ENCODE assay signal across 8 cellular contexts in genomic region chr10:59907918-59908807, GRCh38. TPM values are rescaled to one million over a fixed set of nuclear protein-coding genes. Genes with fewer than 3 reads are reported as not detected.
DNase-seq lines count a peak whose midpoint lies in the region; ATAC-seq and TF ChIP-seq lines count a peak whose summit lies in the region.

No MANE protein-coding gene starts in this region.

- H3K27ac Mint-ChIP-seq in CD4-positive, alpha-beta T cell: peak overlapping the region; percentile 89
- peak overlapping the region; percentile 95 for H3K27ac Mint-ChIP-seq in activated B cell treated with CpG ODN at 0.5 μM for 24 hours

- H3K27me3 ChIP-seq in CD4-positive, alpha-beta T cell (ENCODE audit: control insufficient read depth, insufficient read depth, low read length): no peaks in the 10 kb centered on the region
- H3K27me3 ChIP-seq in KMS-11 (ENCODE audit: insufficient read depth, low read depth) (no peaks in the 10 kb centered on the region), ectodermal cell (ENCODE audit: control insufficient read depth, insufficient read depth, low read length, poor library complexity, severe bottlenecking) (no peaks in the 10 kb centered on the region), lung (ENCODE audit: control insufficient read depth, insufficient read depth) (no peaks in the 10 kb centered on the region)

- TF ChIP-seq CTCF in CD4-positive, alpha-beta T cell (IDR thresholded peaks at IDR 0.05): no peak
- TF ChIP-seq CTCF in KMS-11 (conservative IDR thresholded peaks at IDR 0.05; ENCODE audit: low read depth, low read length) (no peak), activated B cell treated with CpG ODN at 0.5 μM for 24 hours (IDR thresholded peaks at IDR 0.05) (no peak), lung (IDR thresholded peaks at IDR 0.05; ENCODE audit: control extremely low read depth, extremely low read depth) (no peak)

- intact Hi-C loops in CD4-positive, alpha-beta T cell (cut with DNase I, micrococcal nuclease): loop anchor here (1.0 to 10.0 kb wide), 7 partner anchors 41 to 1987 kb away; partner anchors contain the start of genes CDK1 (in 2 of the 2), CISD1 (in 1 of the 2) and IPMK (in 1 of the 2)
- intact Hi-C loops in activated B cell treated with CpG ODN at 0.5 μM for 24 hours (cut with micrococcal nuclease): loop anchor here (1.0 to 10.0 kb wide), 13 partner anchors 63 to 1641 kb away; partner anchors contain the start of genes CDK1, IPMK, SLC16A9 and TFAM

- no peaks in the 10 kb centered on the region for H3K9me3 ChIP-seq in CD4-positive, alpha-beta T cell (ENCODE audit: control insufficient read depth, low read length)
- no peaks in the 10 kb centered on the region for H3K9me3 ChIP-seq in ectodermal cell (ENCODE audit: control insufficient read depth, low read length)
- no peaks in the 10 kb centered on the region for H3K9me3 ChIP-seq in lung (ENCODE audit: control insufficient read depth in 2 of 2, insufficient read depth in 1 of 2, low read length in 1 of 2)

- no peak for ATAC-seq in CD4-positive, alpha-beta T cell (ENCODE audit: poor library complexity)
- ATAC-seq in GM19452 (IDR thresholded peaks at IDR 0.05; ENCODE audit: unreplicated experiment): peak; percentile 19
- ATAC-seq in activated B cell treated with CpG ODN at 0.5 μM for 24 hours (ENCODE audit: low read depth): no peak
- ATAC-seq in lung (ENCODE audit: insufficient read depth, low FRiP score): no peak
- ATAC-seq in GM18520 (IDR thresholded peaks at IDR 0.05; ENCODE audit: unreplicated experiment): no peak

- H3K79me2 ChIP-seq in KMS-11 (ENCODE audit: insufficient read depth, low read depth): peaks cover 28% of the 10 kb centered on the region; the same call in 1 of the 2 replicates

- 0 out of 2 replicates have a peak, but pooled peaks cover 3% of the 10 kb centered on the region for H4K20me1 ChIP-seq in KMS-11 (ENCODE audit: insufficient read depth)

- peaks cover 49% of the 10 kb centered on the region for H3K4me1 Mint-ChIP-seq in CD4-positive, alpha-beta T cell (ENCODE audit: low read depth)
- H3K4me1 Mint-ChIP-seq in activated B cell treated with CpG ODN at 0.5 μM for 24 hours: peaks cover 47% of the 10 kb centered on the region

- H3K36me3 ChIP-seq in KMS-11 (ENCODE audit: insufficient read depth) (no peaks in the 10 kb centered on the region), ectodermal cell (ENCODE audit: control insufficient read depth, insufficient read depth, low read length) (no peaks in the 10 kb centered on the region), lung (ENCODE audit: control insufficient read depth in 2 of 2, insufficient read depth in 2 of 2, low read length in 2 of 2) (no peaks in the 10 kb centered on the region)

- no peaks in the 10 kb centered on the region for H3K9me3 Mint-ChIP-seq in CD4-positive, alpha-beta T cell
- no peaks in the 10 kb centered on the region for H3K9me3 Mint-ChIP-seq in activated B cell treated with CpG ODN at 0.5 μM for 24 hours

- WGBS in ectodermal cell, 2 experiments: 5 to 7% methylated on average over 9 of the region's 9 CpGs
- 6 to 8% methylated on average over 9 of the region's 9 CpGs for WGBS in lung, 2 donors

- peak overlapping the region; percentile 81 for H3K9ac ChIP-seq in KMS-11

- H3K4me1 ChIP-seq in KMS-11 (ENCODE audit: low read depth, poor library complexity, severe bottlenecking) (peaks cover 30% of the 10 kb centered on the region), ectodermal cell (ENCODE audit: control insufficient read depth, insufficient read depth, low read length) (peaks cover 30% of the 10 kb centered on the region), lung (ENCODE audit: control insufficient read depth in 2 of 2, insufficient read depth in 2 of 2, low read length in 2 of 2) (peaks cover 11 to 12% of the 10 kb centered on the region in 2 donors)

- peak overlapping the region; percentile 91 for H3K4me3 Mint-ChIP-seq in CD4-positive, alpha-beta T cell
- peak overlapping the region; percentile 95 for H3K4me3 Mint-ChIP-seq in activated B cell treated with CpG ODN at 0.5 μM for 24 hours

- CTCF ChIA-PET in CD4-positive, alpha-beta T cell (lab: Charles Lee): interaction anchor here (0.9 kb wide), 1 partner anchor 35 kb away, joined by 3 read pairs; no protein-coding TSS in a partner anchor
- CTCF ChIA-PET in activated B cell treated with CpG ODN at 0.5 μM for 24 hours (lab: Charles Lee): interaction anchor here (0.5 to 5.1 kb wide), 13 partner anchors 23 to 739 kb away, joined by 3 to 125 read pairs (median 4); no protein-coding TSS in a partner anchor

- H2AFZ ChIP-seq in KMS-11 (ENCODE audit: low read depth): peak overlapping the region; percentile 82

- H3K27me3 Mint-ChIP-seq in CD4-positive, alpha-beta T cell: no peaks in the 10 kb centered on the region
- H3K27me3 Mint-ChIP-seq in activated B cell treated with CpG ODN at 0.5 μM for 24 hours: no peaks in the 10 kb centered on the region

- peaks cover 11% of the 10 kb centered on the region for H3K36me3 Mint-ChIP-seq in CD4-positive, alpha-beta T cell (ENCODE audit: low read depth)
- peaks cover 8% of the 10 kb centered on the region for H3K36me3 Mint-ChIP-seq in activated B cell treated with CpG ODN at 0.5 μM for 24 hours (ENCODE audit: low read depth)

- peak overlapping the region; percentile 89 for H3K4me2 ChIP-seq in KMS-11

- DNase-seq in CD4-positive, alpha-beta T cell: peak in 9 of 10 experiments; percentile 11 to 44 (median 26)
- no peak for DNase-seq in activated B cell treated with CpG ODN at 0.5 μM for 24 hours
- peak; percentile 65 for DNase-seq in lung (ENCODE audit: low spot score)
- peak; percentile 63 for DNase-seq in stimulated activated CD8-positive, alpha-beta memory T cell treated with anti-CD3 and anti-CD28 coated beads, Interleukin-4, amount 100 ng/mL, for 48 hours

- POLR2A ChIA-PET in CD4-positive, alpha-beta T cell (lab: Charles Lee): interaction anchor here (0.6 to 3.6 kb wide), 9 partner anchors 27 to 1639 kb away, joined by 3 to 30 read pairs (median 3); partner anchors contain the start of gene CISD1
- POLR2A ChIA-PET in activated B cell treated with CpG ODN at 0.5 μM for 24 hours (lab: Charles Lee): interaction anchor here (1.2 to 3.0 kb wide), 4 partner anchors 23 to 329 kb away, joined by 3 to 25 read pairs (median 5); no protein-coding TSS in a partner anchor

- H3K4me3 ChIP-seq in KMS-11 (IDR thresholded peaks at IDR 0.05; ENCODE audit: insufficient read depth, low read depth, low read length) (no peak overlapping the region), ectodermal cell (ENCODE audit: insufficient read depth, low read depth, low read length) (peak overlapping the region; percentile 37), lung (no peak overlapping the region)

- peak overlapping the region; percentile 83 for H3K27ac ChIP-seq in CD4-positive, alpha-beta T cell (ENCODE audit: low read depth, low read length)
- H3K27ac ChIP-seq in KMS-11 (peak overlapping the region; percentile 81), ectodermal cell (ENCODE audit: insufficient read depth, low read depth, low read length, poor library complexity, severe bottlenecking) (peak overlapping the region; percentile 87), lung (ENCODE audit: low read depth in 1 of 2, low read length in 1 of 2) (peak overlapping the region; percentile 86)

RNA-seq across cellular contexts. Expression of gene CCDC6, which starts 1.8 kb away (rescaled TPM):
- 10 to 100 TPM; 21.6 to 22.1 TPM for total RNA-seq in CD4-positive, alpha-beta T cell
- total RNA-seq in activated B cell treated with CpG ODN at 0.5 μM for 24 hours: 27.9 and 32.2 TPM in 2 replicates
- 39.0 TPM for polyA plus RNA-seq in ectodermal cell (2013, experiment 1 of 4)
- polyA plus RNA-seq in ectodermal cell (2013, experiment 2 of 4): 37.4 TPM
- polyA plus RNA-seq in ectodermal cell (2013, experiment 3 of 4): 29.9 TPM
- 30.4 TPM for polyA plus RNA-seq in ectodermal cell (2013, experiment 4 of 4)
- total RNA-seq in lung: 10 to 100 TPM; 42.7 to 77.2 TPM
- polyA plus RNA-seq in lung: 10 to 100 TPM; 13.2 to 13.5 TPM
